In the genomic region with DNA sequence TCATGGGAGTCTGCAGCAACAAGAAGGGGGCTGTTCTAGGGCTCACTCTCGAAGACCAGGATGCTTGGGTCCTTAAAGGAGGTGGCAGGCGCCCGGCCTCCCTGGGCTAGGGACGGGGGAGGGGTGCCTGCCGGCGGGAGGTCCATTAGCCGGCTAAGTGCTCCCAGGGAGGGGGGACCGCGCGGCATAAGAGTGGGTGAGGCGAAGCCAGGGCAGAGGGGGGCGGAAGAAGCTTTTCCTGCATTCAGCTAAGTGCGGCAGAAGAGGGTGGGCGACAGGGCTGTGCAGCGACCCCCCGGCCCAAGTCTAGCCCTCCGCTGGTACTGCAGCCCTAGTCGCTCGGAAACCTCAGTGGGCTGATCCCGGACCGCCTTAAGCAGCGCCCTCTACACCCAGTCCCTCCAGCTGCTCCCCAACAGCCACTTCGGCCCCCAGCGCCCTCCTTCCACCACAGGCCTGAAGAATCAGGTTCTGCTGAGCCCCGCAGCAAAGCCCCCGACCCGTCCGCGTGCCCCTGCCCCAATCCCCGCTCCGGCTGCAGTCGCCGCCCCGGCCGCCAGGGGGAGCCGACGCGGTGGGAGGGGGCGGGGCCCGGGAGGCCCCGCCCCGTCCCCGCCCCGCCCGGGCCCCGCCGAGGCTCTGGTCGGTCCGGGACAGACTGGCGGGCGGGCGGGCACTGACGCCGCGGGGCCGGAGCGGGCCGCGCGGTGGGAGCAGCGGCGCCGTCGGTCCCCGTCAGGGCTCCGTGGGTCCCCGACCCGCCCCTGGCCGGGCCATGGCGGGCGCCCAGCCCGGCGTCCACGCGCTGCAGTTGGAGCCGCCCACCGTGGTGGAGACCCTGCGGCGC, we compare ENCODE assay signal across 1 cellular context.
A peak's percentile ranks its signal among the peaks of the same experiment; 100 is the strongest.
TF ChIP-seq lines count a peak whose summit lies in the region.

A gene (plus strand): TSS at position 656 of the 847 bp plus-strand sequence. CDS start 120 bp downstream, at position 776.

TF ChIP-seq in HEK293, 187 proteins besides CTCF, POLR2A, EP300 and RAD21 (continued from another document and continues in another):
- TF ChIP-seq, protein P1, sequence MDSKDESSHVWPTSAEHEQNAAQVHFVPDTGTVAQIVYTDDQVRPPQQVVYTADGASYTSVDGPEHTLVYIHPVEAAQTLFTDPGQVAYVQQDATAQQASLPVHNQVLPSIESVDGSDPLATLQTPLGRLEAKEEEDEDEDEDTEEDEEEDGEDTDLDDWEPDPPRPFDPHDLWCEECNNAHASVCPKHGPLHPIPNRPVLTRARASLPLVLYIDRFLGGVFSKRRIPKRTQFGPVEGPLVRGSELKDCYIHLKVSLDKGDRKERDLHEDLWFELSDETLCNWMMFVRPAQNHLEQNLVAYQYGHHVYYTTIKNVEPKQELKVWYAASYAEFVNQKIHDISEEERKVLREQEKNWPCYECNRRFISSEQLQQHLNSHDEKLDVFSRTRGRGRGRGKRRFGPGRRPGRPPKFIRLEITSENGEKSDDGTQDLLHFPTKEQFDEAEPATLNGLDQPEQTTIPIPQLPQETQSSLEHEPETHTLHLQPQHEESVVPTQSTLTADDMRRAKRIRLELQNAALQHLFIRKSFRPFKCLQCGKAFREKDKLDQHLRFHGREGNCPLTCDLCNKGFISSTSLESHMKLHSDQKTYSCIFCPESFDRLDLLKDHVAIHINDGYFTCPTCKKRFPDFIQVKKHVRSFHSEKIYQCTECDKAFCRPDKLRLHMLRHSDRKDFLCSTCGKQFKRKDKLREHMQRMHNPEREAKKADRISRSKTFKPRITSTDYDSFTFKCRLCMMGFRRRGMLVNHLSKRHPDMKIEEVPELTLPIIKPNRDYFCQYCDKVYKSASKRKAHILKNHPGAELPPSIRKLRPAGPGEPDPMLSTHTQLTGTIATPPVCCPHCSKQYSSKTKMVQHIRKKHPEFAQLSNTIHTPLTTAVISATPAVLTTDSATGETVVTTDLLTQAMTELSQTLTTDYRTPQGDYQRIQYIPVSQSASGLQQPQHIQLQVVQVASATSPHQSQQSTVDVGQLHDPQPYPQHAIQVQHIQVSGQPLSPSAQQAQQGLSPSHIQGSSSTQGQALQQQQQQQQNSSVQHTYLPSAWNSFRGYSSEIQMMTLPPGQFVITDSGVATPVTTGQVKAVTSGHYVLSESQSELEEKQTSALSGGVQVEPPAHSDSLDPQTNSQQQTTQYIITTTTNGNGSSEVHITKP (tag by site-specific recombination; IDR thresholded peaks at IDR 0.05) = peak; percentile 92
- TF ChIP-seq KLF7 (tag by site-specific recombination; IDR thresholded peaks at IDR 0.05; ENCODE audit: borderline replicate concordance) (no peak), IKZF3 (tag by site-specific recombination; IDR thresholded peaks at IDR 0.05) (no peak), ZNF837 (tag by site-specific recombination; IDR thresholded peaks at IDR 0.05) (no peak), YY1 (tag by site-specific recombination; IDR thresholded peaks at IDR 0.05) (no peak), ZNF473 (tag by site-specific recombination; IDR thresholded peaks at IDR 0.05) (no peak), TRIM28 (IDR thresholded peaks at IDR 0.05; ENCODE audit: borderline replicate concordance, low read length) (no peak), OSR2 (tag by site-specific recombination; IDR thresholded peaks at IDR 0.05) (no peak), ZNF416 (tag by site-specific recombination; IDR thresholded peaks at IDR 0.05) (no peak), ZNF138 (tag by site-specific recombination; IDR thresholded peaks at IDR 0.05; ENCODE audit: borderline replicate concordance) (no peak), ZNF24 (tag by site-specific recombination; IDR thresholded peaks at IDR 0.05) (peak; percentile 18; the same call in 1 of the 2 replicates), ZNF404 (tag by site-specific recombination; IDR thresholded peaks at IDR 0.05) (no peak), ZBTB48 (tag by site-specific recombination; IDR thresholded peaks at IDR 0.05) (peak; percentile 66), ZNF549 (tag by site-specific recombination; IDR thresholded peaks at IDR 0.05) (no peak), ZNF76 (tag by site-specific recombination; IDR thresholded peaks at IDR 0.05; ENCODE audit: borderline replicate concordance, low read depth) (no peak), ZNF146 (tag by site-specific recombination; IDR thresholded peaks at IDR 0.05) (no peak), ZNF16 (tag by site-specific recombination; IDR thresholded peaks at IDR 0.05; ENCODE audit: low read depth) (no peak), TCF7L2 (IDR thresholded peaks at IDR 0.05; ENCODE audit: borderline replicate concordance, low read depth, low read length) (no peak), ZIC2 (tag by site-specific recombination; IDR thresholded peaks at IDR 0.05) (peak; percentile 77; the same call in 1 of the 2 replicates), ZNF501 (tag by site-specific recombination; IDR thresholded peaks at IDR 0.05) (0 out of 2 replicates have a peak, but pooled peaks have one; percentile 21), SP2 (tag by site-specific recombination; IDR thresholded peaks at IDR 0.05) (no peak), ZNF830 (tag by site-specific recombination; IDR thresholded peaks at IDR 0.05; ENCODE audit: low read depth) (no peak), ZNF510 (tag by site-specific recombination; IDR thresholded peaks at IDR 0.05; ENCODE audit: insufficient replicate concordance) (no peak), ZNF175 (tag by site-specific recombination; IDR thresholded peaks at IDR 0.05) (no peak), ZNF660 (tag by site-specific recombination; IDR thresholded peaks at IDR 0.05) (no peak), ZNF132 (tag by site-specific recombination; IDR thresholded peaks at IDR 0.05; ENCODE audit: borderline replicate concordance) (no peak)
- TF ChIP-seq, protein P2, sequence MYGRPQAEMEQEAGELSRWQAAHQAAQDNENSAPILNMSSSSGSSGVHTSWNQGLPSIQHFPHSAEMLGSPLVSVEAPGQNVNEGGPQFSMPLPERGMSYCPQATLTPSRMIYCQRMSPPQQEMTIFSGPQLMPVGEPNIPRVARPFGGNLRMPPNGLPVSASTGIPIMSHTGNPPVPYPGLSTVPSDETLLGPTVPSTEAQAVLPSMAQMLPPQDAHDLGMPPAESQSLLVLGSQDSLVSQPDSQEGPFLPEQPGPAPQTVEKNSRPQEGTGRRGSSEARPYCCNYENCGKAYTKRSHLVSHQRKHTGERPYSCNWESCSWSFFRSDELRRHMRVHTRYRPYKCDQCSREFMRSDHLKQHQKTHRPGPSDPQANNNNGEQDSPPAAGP (tag by site-specific recombination; IDR thresholded peaks at IDR 0.05) = peak; percentile 51; the same call in 1 of the 2 replicates
- TF ChIP-seq, protein P3, sequence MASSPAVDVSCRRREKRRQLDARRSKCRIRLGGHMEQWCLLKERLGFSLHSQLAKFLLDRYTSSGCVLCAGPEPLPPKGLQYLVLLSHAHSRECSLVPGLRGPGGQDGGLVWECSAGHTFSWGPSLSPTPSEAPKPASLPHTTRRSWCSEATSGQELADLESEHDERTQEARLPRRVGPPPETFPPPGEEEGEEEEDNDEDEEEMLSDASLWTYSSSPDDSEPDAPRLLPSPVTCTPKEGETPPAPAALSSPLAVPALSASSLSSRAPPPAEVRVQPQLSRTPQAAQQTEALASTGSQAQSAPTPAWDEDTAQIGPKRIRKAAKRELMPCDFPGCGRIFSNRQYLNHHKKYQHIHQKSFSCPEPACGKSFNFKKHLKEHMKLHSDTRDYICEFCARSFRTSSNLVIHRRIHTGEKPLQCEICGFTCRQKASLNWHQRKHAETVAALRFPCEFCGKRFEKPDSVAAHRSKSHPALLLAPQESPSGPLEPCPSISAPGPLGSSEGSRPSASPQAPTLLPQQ (tag by site-specific recombination; IDR thresholded peaks at IDR 0.05) = no peak; the same call in none of the 2 replicates
- TF ChIP-seq, protein P4, sequence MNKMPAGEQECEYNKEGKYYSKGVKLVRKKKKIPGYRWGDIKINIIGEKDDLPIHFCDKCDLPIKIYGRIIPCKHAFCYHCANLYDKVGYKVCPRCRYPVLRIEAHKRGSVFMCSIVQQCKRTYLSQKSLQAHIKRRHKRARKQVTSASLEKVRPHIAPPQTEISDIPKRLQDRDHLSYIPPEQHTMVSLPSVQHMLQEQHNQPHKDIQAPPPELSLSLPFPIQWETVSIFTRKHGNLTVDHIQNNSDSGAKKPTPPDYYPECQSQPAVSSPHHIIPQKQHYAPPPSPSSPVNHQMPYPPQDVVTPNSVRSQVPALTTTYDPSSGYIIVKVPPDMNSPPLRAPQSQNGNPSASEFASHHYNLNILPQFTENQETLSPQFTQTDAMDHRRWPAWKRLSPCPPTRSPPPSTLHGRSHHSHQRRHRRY (tag by site-specific recombination; IDR thresholded peaks at IDR 0.05) = no peak
- TF ChIP-seq, protein P5, sequence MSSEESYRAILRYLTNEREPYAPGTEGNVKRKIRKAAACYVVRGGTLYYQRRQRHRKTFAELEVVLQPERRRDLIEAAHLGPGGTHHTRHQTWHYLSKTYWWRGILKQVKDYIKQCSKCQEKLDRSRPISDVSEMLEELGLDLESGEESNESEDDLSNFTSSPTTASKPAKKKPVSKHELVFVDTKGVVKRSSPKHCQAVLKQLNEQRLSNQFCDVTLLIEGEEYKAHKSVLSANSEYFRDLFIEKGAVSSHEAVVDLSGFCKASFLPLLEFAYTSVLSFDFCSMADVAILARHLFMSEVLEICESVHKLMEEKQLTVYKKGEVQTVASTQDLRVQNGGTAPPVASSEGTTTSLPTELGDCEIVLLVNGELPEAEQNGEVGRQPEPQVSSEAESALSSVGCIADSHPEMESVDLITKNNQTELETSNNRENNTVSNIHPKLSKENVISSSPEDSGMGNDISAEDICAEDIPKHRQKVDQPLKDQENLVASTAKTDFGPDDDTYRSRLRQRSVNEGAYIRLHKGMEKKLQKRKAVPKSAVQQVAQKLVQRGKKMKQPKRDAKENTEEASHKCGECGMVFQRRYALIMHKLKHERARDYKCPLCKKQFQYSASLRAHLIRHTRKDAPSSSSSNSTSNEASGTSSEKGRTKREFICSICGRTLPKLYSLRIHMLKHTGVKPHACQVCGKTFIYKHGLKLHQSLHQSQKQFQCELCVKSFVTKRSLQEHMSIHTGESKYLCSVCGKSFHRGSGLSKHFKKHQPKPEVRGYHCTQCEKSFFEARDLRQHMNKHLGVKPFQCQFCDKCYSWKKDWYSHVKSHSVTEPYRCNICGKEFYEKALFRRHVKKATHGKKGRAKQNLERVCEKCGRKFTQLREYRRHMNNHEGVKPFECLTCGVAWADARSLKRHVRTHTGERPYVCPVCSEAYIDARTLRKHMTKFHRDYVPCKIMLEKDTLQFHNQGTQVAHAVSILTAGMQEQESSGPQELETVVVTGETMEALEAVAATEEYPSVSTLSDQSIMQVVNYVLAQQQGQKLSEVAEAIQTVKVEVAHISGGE (tag by site-specific recombination; conservative IDR thresholded peaks at IDR 0.05; ENCODE audit: low read depth) = no peak
- TF ChIP-seq, protein P6, sequence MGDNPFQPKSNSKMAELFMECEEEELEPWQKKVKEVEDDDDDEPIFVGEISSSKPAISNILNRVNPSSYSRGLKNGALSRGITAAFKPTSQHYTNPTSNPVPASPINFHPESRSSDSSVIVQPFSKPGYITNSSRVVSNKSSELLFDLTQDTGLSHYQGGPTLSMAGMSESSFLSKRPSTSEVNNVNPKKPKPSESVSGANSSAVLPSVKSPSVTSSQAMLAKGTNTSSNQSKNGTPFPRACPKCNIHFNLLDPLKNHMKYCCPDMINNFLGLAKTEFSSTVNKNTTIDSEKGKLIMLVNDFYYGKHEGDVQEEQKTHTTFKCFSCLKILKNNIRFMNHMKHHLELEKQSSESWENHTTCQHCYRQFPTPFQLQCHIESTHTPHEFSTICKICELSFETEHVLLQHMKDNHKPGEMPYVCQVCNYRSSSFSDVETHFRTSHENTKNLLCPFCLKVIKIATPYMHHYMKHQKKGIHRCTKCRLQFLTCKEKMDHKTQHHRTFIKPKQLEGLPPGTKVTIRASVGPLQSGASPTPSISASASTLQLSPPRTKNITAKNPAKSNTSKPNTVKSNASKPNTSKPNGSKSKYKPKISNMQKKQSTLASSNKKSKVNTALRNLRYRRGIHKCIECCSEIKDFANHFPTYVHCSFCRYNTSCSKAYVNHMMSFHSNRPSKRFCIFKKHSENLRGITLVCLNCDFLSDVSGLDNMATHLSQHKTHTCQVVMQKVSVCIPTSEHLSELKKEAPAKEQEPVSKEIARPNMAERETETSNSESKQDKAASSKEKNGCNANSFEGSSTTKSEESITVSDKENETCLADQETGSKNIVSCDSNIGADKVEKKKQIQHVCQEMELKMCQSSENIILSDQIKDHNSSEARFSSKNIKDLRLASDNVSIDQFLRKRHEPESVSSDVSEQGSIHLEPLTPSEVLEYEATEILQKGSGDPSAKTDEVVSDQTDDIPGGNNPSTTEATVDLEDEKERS (tag by site-specific recombination; IDR thresholded peaks at IDR 0.05) = no peak
- TF ChIP-seq, protein P7, sequence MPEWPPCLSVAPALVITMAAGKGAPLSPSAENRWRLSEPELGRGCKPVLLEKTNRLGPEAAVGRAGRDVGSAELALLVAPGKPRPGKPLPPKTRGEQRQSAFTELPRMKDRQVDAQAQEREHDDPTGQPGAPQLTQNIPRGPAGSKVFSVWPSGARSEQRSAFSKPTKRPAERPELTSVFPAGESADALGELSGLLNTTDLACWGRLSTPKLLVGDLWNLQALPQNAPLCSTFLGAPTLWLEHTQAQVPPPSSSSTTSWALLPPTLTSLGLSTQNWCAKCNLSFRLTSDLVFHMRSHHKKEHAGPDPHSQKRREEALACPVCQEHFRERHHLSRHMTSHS (tag by site-specific recombination; IDR thresholded peaks at IDR 0.05) = no peak
- TF ChIP-seq, protein P8, sequence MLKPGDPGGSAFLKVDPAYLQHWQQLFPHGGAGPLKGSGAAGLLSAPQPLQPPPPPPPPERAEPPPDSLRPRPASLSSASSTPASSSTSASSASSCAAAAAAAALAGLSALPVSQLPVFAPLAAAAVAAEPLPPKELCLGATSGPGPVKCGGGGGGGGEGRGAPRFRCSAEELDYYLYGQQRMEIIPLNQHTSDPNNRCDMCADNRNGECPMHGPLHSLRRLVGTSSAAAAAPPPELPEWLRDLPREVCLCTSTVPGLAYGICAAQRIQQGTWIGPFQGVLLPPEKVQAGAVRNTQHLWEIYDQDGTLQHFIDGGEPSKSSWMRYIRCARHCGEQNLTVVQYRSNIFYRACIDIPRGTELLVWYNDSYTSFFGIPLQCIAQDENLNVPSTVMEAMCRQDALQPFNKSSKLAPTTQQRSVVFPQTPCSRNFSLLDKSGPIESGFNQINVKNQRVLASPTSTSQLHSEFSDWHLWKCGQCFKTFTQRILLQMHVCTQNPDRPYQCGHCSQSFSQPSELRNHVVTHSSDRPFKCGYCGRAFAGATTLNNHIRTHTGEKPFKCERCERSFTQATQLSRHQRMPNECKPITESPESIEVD (tag by site-specific recombination; IDR thresholded peaks at IDR 0.05) = no peak
- TF ChIP-seq, protein P9, sequence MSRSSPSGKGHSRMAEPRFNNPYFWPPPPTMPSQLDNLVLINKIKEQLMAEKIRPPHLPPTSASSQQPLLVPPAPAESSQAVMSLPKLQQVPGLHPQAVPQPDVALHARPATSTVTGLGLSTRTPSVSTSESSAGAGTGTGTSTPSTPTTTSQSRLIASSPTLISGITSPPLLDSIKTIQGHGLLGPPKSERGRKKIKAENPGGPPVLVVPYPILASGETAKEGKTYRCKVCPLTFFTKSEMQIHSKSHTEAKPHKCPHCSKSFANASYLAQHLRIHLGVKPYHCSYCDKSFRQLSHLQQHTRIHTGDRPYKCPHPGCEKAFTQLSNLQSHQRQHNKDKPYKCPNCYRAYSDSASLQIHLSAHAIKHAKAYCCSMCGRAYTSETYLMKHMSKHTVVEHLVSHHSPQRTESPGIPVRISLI (tag by site-specific recombination; IDR thresholded peaks at IDR 0.05) = no peak
